1 cellular context compared by ENCODE assay signal in the genomic region with DNA sequence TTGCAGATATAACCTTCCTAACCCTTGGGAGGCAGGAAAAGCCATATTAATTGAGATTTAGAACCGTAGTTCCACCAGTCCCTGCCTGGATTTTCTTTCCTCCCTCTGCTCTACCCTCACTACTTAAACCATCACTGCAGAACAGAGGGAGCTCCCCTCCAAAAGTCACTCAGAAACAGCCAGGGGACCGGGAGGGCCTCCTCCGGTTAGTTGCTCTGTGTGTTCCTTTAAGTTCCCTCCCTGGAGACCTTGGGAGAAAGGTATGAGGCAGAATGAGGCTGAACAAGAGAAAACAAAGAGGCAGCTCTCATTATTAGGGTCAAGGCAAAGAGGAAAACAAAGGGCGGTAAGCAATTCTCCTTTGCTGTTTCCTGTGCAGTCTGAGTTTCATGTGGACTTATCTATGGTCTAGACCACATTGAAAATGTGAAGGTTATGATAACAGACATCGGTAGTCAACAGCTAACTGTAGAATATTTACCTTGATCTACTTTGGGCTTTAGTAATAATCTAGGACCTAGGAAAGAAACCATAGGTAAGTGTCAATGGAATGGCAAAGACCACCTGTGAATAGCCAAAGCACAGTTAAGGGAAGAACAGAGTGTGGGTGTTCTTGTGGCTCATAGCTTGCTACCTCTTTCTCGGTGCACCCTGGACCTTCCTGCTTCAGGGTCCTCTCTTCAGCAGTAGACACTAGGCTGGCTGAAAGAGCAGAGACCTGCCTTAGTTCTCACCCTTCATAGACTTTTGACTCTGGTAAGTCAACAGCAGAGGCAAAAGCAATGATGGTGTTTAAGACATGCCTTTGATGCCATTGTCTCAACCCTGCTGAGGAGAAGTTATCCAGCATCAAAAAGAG.
TF ChIP-seq lines count a peak whose summit lies in the region.

No MANE protein-coding gene starts in this region.

TF ChIP-seq in H1, 55 proteins besides CTCF, POLR2A, EP300 and RAD21 (continued from another document):
- TF ChIP-seq, protein P1, sequence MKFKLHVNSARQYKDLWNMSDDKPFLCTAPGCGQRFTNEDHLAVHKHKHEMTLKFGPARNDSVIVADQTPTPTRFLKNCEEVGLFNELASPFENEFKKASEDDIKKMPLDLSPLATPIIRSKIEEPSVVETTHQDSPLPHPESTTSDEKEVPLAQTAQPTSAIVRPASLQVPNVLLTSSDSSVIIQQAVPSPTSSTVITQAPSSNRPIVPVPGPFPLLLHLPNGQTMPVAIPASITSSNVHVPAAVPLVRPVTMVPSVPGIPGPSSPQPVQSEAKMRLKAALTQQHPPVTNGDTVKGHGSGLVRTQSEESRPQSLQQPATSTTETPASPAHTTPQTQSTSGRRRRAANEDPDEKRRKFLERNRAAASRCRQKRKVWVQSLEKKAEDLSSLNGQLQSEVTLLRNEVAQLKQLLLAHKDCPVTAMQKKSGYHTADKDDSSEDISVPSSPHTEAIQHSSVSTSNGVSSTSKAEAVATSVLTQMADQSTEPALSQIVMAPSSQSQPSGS (IDR thresholded peaks at IDR 0.05; ENCODE audit: low read length): no peak
- TF ChIP-seq SP4 (IDR thresholded peaks at IDR 0.05; ENCODE audit: low read length) (no peak), SIN3A (conservative IDR thresholded peaks at IDR 0.05 in 1 of 2, IDR thresholded peaks at IDR 0.05 in 1 of 2; ENCODE audit: low read depth in 1 of 2, low read length in 2 of 2) (no peak), CHD1 (IDR thresholded peaks at IDR 0.05; ENCODE audit: low read depth, low read length) (no peak), CTBP2 (IDR thresholded peaks at IDR 0.05; ENCODE audit: borderline replicate concordance, insufficient read depth, insufficient read length, low read length) (no peak), CHD2 (IDR thresholded peaks at IDR 0.05; ENCODE audit: low read length) (no peak), POU5F1 (IDR thresholded peaks at IDR 0.05; ENCODE audit: low read depth, low read length) (no peak)
- TF ChIP-seq, protein P2, sequence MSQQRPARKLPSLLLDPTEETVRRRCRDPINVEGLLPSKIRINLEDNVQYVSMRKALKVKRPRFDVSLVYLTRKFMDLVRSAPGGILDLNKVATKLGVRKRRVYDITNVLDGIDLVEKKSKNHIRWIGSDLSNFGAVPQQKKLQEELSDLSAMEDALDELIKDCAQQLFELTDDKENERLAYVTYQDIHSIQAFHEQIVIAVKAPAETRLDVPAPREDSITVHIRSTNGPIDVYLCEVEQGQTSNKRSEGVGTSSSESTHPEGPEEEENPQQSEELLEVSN (IDR thresholded peaks at IDR 0.05): no peak
